8 cellular contexts compared by ENCODE assay signal in the genomic region with DNA sequence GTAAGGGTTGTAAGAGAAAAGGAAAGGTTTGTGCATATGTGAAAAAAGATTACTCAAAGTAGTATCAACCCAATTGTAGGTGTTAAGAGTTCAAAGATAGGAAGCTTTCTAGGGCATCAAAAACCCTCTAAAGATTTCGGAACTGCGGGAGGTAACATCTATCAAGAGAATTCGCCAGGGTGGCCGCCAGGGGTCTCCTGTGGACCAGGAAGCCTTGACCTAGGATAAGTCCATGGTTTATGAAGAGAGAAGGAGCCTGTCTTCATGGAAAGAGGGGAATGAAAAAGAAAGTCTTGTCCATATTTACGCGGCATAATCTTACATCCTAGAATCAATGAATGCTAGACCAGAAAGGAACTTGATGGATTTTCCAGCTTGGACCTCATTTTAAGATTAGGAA.
DNase-seq lines count a peak whose midpoint lies in the region; ATAC-seq and TF ChIP-seq lines count a peak whose summit lies in the region.

No MANE protein-coding gene starts in this region.

- TF ChIP-seq CTCF in fibroblast of mammary gland (conservative IDR thresholded peaks at IDR 0.05; ENCODE audit: control insufficient read depth, insufficient read depth, low read depth, low read length) (peak; percentile 72), parathyroid adenoma (IDR thresholded peaks at IDR 0.05) (peak; percentile 23)

- H3K4me1 ChIP-seq in parathyroid adenoma = no peaks in the 10 kb centered on the region

- no peak overlapping the region for H2AFZ ChIP-seq in parathyroid adenoma

- H3K9me3 ChIP-seq in parathyroid adenoma (ENCODE audit: control insufficient read depth, low read length) = no peaks in the 10 kb centered on the region

- H3K4me2 ChIP-seq in parathyroid adenoma (ENCODE audit: low read length) = no peak overlapping the region

- H3K36me3 ChIP-seq in parathyroid adenoma (ENCODE audit: control insufficient read depth, insufficient read depth, low read length) = no peaks in the 10 kb centered on the region

- peak; percentile 42 for DNase-seq in activated CD4-positive, alpha-beta T cell treated with anti-CD3 and anti-CD28 coated beads for 48 hours
- no peak for DNase-seq in activated CD4-positive, alpha-beta T cell treated with anti-CD3 and anti-CD28 coated beads for 4 hours
- peak; percentile 16 for DNase-seq in SKM-1 treated with dmso at 0.1 percent for 144 hours (lab: John Stamatoyannopoulos, UW; ENCODE audit: unreplicated experiment)
- DNase-seq in fibroblast of mammary gland (ENCODE audit: low read depth) = peak; percentile 63
- no peak for DNase-seq in T-helper 9 cell
- no peak for DNase-seq in dedifferentiated amniotic fluid mesenchymal stem cell (ENCODE audit: extremely low spot score)

- peak; percentile 47 for ATAC-seq in HG03469 (IDR thresholded peaks at IDR 0.05; ENCODE audit: unreplicated experiment)

- peaks cover 3% of the 10 kb centered on the region for H3K27me3 ChIP-seq in parathyroid adenoma (ENCODE audit: control insufficient read depth, insufficient read depth, low read length)

- no peaks in the 10 kb centered on the region for H3K79me2 ChIP-seq in parathyroid adenoma

- H3K27ac ChIP-seq in parathyroid adenoma = no peak overlapping the region

- H3K9ac ChIP-seq in parathyroid adenoma = no peak overlapping the region

- H3K4me3 ChIP-seq in fibroblast of mammary gland (ENCODE audit: control insufficient read depth, low read depth, low read length) (no peak overlapping the region), parathyroid adenoma (ENCODE audit: low read depth, low read length) (no peak overlapping the region)

Comparison
In these comparisons a context has a peak if more than half of its experiments do, and no peak if none do; other contexts are left out.
1. DNase-seq: peak in activated CD4-positive, alpha-beta T cell treated with anti-CD3 and anti-CD28 coated beads for 48 hours (single experiment), SKM-1 treated with dmso at 0.1 percent for 144 hours (single experiment) and fibroblast of mammary gland (single experiment); none in activated CD4-positive, alpha-beta T cell treated with anti-CD3 and anti-CD28 coated beads for 4 hours (0 of 2), T-helper 9 cell (single experiment) and dedifferentiated amniotic fluid mesenchymal stem cell (single experiment).